ENCODE assay signal across 10 cellular contexts in the genomic region with DNA sequence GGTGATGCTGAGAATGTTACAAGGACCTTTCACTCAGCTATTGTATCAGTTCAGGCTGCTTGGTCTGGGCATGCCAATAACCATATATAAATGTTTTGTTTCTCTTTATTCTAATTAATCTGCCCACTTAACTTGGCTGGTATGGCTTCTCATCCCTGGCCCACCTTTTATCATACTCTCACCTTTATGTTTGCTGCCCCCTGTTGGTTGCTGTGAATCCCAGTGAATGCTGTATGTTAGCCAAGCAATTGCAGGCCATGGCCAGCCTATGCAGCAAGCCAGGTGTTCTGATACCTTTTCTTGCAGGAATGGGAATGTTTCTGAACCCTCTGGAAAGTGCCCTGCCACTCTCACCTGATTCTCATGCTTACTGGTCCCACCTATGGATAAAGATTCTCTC. TPM values are rescaled to one million over a fixed set of nuclear protein-coding genes. Genes with fewer than 3 reads are reported as not detected.
DNase-seq lines count a peak whose midpoint lies in the region; ATAC-seq and TF ChIP-seq lines count a peak whose summit lies in the region.
"Had no signal": no experiment of that assay in that cellular context is flagged by ENCODE, and none has a peak within 500 bp of the region (broad histone marks: within the 10 kb centered on the region; RNA-seq: fewer than 3 reads in every experiment).

No MANE protein-coding gene starts in this region.

- H3K4me1 ChIP-seq in right lobe of liver = no peaks in the 10 kb centered on the region

- H3K9me3 ChIP-seq in WERI-Rb-1 (ENCODE audit: severe bottlenecking) = no peaks in the 10 kb centered on the region
- H3K9me3 ChIP-seq in right lobe of liver = no peaks in the 10 kb centered on the region

- peak overlapping the region; percentile 46; the same call in 1 of the 2 replicates for H3K27ac ChIP-seq in WERI-Rb-1
- no peak overlapping the region for H3K27ac ChIP-seq in right lobe of liver

- H3K4me3 ChIP-seq in WERI-Rb-1 (ENCODE audit: low read depth, low read length) = no peak overlapping the region
- no peak overlapping the region for H3K4me3 ChIP-seq in right lobe of liver

- H3K36me3 ChIP-seq in WERI-Rb-1 (no peaks in the 10 kb centered on the region; the same call in none of the 2 replicates), right lobe of liver (no peaks in the 10 kb centered on the region)

- no peaks in the 10 kb centered on the region for H3K27me3 ChIP-seq in WERI-Rb-1 (ENCODE audit: insufficient read depth, low read depth, severe bottlenecking)
- H3K27me3 ChIP-seq in right lobe of liver = no peaks in the 10 kb centered on the region

- ATAC-seq in HG03432 (IDR thresholded peaks at IDR 0.05; ENCODE audit: unreplicated experiment) = peak; percentile 51
- ATAC-seq in right lobe of liver = no peak
- ATAC-seq in HG03439 (IDR thresholded peaks at IDR 0.05; ENCODE audit: unreplicated experiment) = no peak
- ATAC-seq in GM18873 (IDR thresholded peaks at IDR 0.05; ENCODE audit: low FRiP score, unreplicated experiment) = no peak

- intact Hi-C loops in right lobe of liver (cut with DNase I) = no loop called here

- peak; percentile 67 for TF ChIP-seq CTCF in WERI-Rb-1 (IDR thresholded peaks at IDR 0.05; ENCODE audit: low read depth, low read length)
- peak in 3 of 4 donors; percentile 6 to 46 (median 17) for TF ChIP-seq CTCF in right lobe of liver (IDR thresholded peaks at IDR 0.05)

- DNase-seq in DMS 273 (lab: John Stamatoyannopoulos, UW; ENCODE audit: unreplicated experiment) = peak; percentile 66
- no peak for DNase-seq in DMS 273 treated with DMSO at 0.1 percent for 48 hours (lab: John Stamatoyannopoulos, UW)
- DNase-seq in WERI-Rb-1 = peak; percentile 84
- no peak for DNase-seq in right lobe of liver
- DNase-seq in amygdala (lab: John Stamatoyannopoulos, UW) = no peak
- DNase-seq: naive B cell had no signal

- TF ChIP-seq POLR2A in right lobe of liver (IDR thresholded peaks at IDR 0.05) = no peak

RNA-seq across cellular contexts. Expression of gene PCSK2, which starts 54.6 kb away (rescaled TPM):
- total RNA-seq in right lobe of liver = under 1 TPM in 2 of 6 experiments, not detected in 4; 0.04 to 0.13 TPM
- total RNA-seq: ureter had no signal

Comparison
In these comparisons a context has a peak if more than half of its experiments do, and no peak if none do; other contexts are left out.
1. DNase-seq: peak in DMS 273 (single experiment) and WERI-Rb-1 (single experiment); none in DMS 273 treated with DMSO at 0.1 percent for 48 hours (single experiment), right lobe of liver (0 of 3) and amygdala (0 of 56).